Comparison of ENCODE assay signal across 17 cellular contexts in genomic region chr19:16087940-16088339, GRCh38. TPM values are rescaled to one million over a fixed set of nuclear protein-coding genes. Genes with fewer than 3 reads are reported as not detected.
DNase-seq lines count a peak whose midpoint lies in the region; ATAC-seq and TF ChIP-seq lines count a peak whose summit lies in the region.
"Had no signal": no experiment of that assay in that cellular context is flagged by ENCODE, and none has a peak within 500 bp of the region (broad histone marks: within the 10 kb centered on the region; RNA-seq: fewer than 3 reads in every experiment).

No MANE protein-coding gene starts in this region.

- H3K27ac ChIP-seq in SK-N-SH (ENCODE audit: low read depth in 2 of 2, low read length in 1 of 2): no peak overlapping the region
- H3K27ac ChIP-seq in PC-9: peak overlapping the region; percentile 80
- H3K27ac ChIP-seq in fibroblast of lung (ENCODE audit: insufficient read depth, low read length): peak overlapping the region; percentile 38
- peak overlapping the region; percentile 97 to 100 (median 100) for H3K27ac ChIP-seq in sigmoid colon
- H3K27ac ChIP-seq: 22Rv1, suprapubic skin had no signal

- H3F3A ChIP-seq in SK-N-SH (replicated peaks; ENCODE audit: insufficient read depth) (peaks cover 38% of the 10 kb centered on the region), PC-9 (ENCODE audit: insufficient read depth, low read depth) (peaks cover 97% of the 10 kb centered on the region)

- no peak for TF ChIP-seq RAD21 in SK-N-SH (IDR thresholded peaks at IDR 0.05; ENCODE audit: low read length)

- H3K27me3 ChIP-seq in SK-N-SH (ENCODE audit: insufficient read depth): no peaks in the 10 kb centered on the region
- H3K27me3 ChIP-seq in PC-9 (ENCODE audit: insufficient read depth, low read depth): no peaks in the 10 kb centered on the region
- H3K27me3 ChIP-seq in fibroblast of lung (ENCODE audit: control insufficient read depth, insufficient read depth, low read length): no peaks in the 10 kb centered on the region
- H3K27me3 ChIP-seq in sigmoid colon: no peaks in the 10 kb centered on the region
- H3K27me3 ChIP-seq: suprapubic skin had no signal

- WGBS in SK-N-SH (ENCODE audit: low lambda C conversion rate): 96% methylated on average over 11 of the region's 12 CpGs
- WGBS in sigmoid colon, 2 donors: 39 to 70% methylated on average over 12 of the region's 12 CpGs

- H2AFZ ChIP-seq in SK-N-SH (ENCODE audit: low read depth) (no peak overlapping the region), PC-9 (no peak overlapping the region), fibroblast of lung (ENCODE audit: low read length) (no peak overlapping the region)

- H3K4me2 ChIP-seq in SK-N-SH (no peak overlapping the region), PC-9 (peak overlapping the region; percentile 70), fibroblast of lung (ENCODE audit: extremely low read depth, insufficient read depth, low read length) (no peak overlapping the region)

- H3K9me3 ChIP-seq in SK-N-SH (no peaks in the 10 kb centered on the region), PC-9 (ENCODE audit: insufficient read depth, low read depth) (no peaks in the 10 kb centered on the region), fibroblast of lung (ENCODE audit: control insufficient read depth, insufficient read depth, low read depth, low read length) (no peaks in the 10 kb centered on the region), sigmoid colon (no peaks in the 10 kb centered on the region)
- H3K9me3 ChIP-seq: suprapubic skin had no signal

- TF ChIP-seq EP300 in SK-N-SH (IDR thresholded peaks at IDR 0.05; ENCODE audit: borderline replicate concordance in 1 of 2, low read depth in 1 of 2, low read length in 1 of 2) (no peak), sigmoid colon (IDR thresholded peaks at IDR 0.05) (no peak)

- H4K20me1 ChIP-seq in SK-N-SH (ENCODE audit: insufficient read depth) (peaks cover 74% of the 10 kb centered on the region), PC-9 (ENCODE audit: insufficient read depth) (peaks cover 6% of the 10 kb centered on the region; the same call in 1 of the 2 replicates), fibroblast of lung (ENCODE audit: control insufficient read depth, extremely low read depth, insufficient read depth, low read length) (peaks cover 4% of the 10 kb centered on the region)

- TF ChIP-seq POLR2A in sigmoid colon (IDR thresholded peaks at IDR 0.05): no peak

- BruUV-seq in PC-9 (replicated peaks; lab: Mats Ljungman, UMichigan): no TSS peak

- H3K9me2 ChIP-seq in SK-N-SH (no peaks in the 10 kb centered on the region), PC-9 (ENCODE audit: insufficient read depth) (no peaks in the 10 kb centered on the region)

- intact Hi-C loops in PC-9 (cut with micrococcal nuclease; ENCODE audit: unreplicated experiment): no loop called here
- intact Hi-C loops in sigmoid colon (cut with DNase I): no loop called here

- H3K79me2 ChIP-seq in SK-N-SH (ENCODE audit: insufficient read depth): peaks cover 97% of the 10 kb centered on the region
- H3K79me2 ChIP-seq in PC-9 (ENCODE audit: low read depth): peaks cover 57% of the 10 kb centered on the region
- H3K79me2 ChIP-seq in fibroblast of lung (ENCODE audit: control insufficient read depth, insufficient read depth, low read length): peaks cover 88% of the 10 kb centered on the region

- no peaks in the 10 kb centered on the region for H3K4me1 ChIP-seq in SK-N-SH (ENCODE audit: control insufficient read depth in 1 of 2, insufficient read depth in 2 of 2, low read depth in 1 of 2, low read length in 1 of 2)
- peaks cover 81% of the 10 kb centered on the region for H3K4me1 ChIP-seq in PC-9 (replicated peaks; ENCODE audit: insufficient read depth)
- H3K4me1 ChIP-seq in fibroblast of lung (ENCODE audit: control insufficient read depth, extremely low read depth, insufficient read depth, low read length): peaks cover 31% of the 10 kb centered on the region
- H3K4me1 ChIP-seq in sigmoid colon: peaks cover 0 to 88% (median 64%) of the 10 kb centered on the region in 4 donors

- DNase-seq in SK-N-SH (no peak), PC-9 (no peak), fibroblast of lung (ENCODE audit: low read depth in 2 of 2) (no peak), sigmoid colon (no peak), AG20443 (ENCODE audit: low spot score) (no peak)
- DNase-seq: activated CD8-positive, alpha-beta memory T cell treated with anti-CD3 and anti-CD28 coated beads for 24 hours; effector CD8-positive, alpha-beta T cell; H7; head of caudate nucleus; NCI-H2081 treated with DMSO at 0.1 percent for 48 hours; T-helper 2 cell had no signal

- H3K4me3 ChIP-seq in SK-N-SH (ENCODE audit: low read depth in 2 of 2, low read length in 1 of 2) (no peak overlapping the region), PC-9 (no peak overlapping the region), fibroblast of lung (replicated peaks in 1 of 4; ENCODE audit: control extremely low read depth in 1 of 4, insufficient read depth in 1 of 4, low read depth in 3 of 4, low read length in 4 of 4) (no peak overlapping the region), sigmoid colon (no peak overlapping the region)
- H3K4me3 ChIP-seq: suprapubic skin had no signal

- POLR2A ChIA-PET in SK-N-SH (lab: Yijun Ruan, JAX): no interaction called here
- POLR2A ChIA-PET in PC-9 (lab: Charles Lee; ENCODE audit: unreplicated experiment): no interaction called here

- CTCF ChIA-PET in SK-N-SH (lab: Yijun Ruan, JAX) (interaction anchor here (0.6 to 1.1 kb wide), 2 partner anchors 25 to 28 kb away, joined by 3 read pairs; no protein-coding TSS in a partner anchor), PC-9 (lab: Charles Lee) (no interaction called here)

- H3K9ac ChIP-seq in SK-N-SH (no peak overlapping the region), fibroblast of lung (ENCODE audit: insufficient read depth, low read length) (no peak overlapping the region)

- H3K36me3 ChIP-seq in SK-N-SH (replicated peaks in 1 of 2; ENCODE audit: control insufficient read depth in 1 of 2, insufficient read depth in 2 of 2, low read length in 1 of 2) (peaks cover 49 to 99% of the 10 kb centered on the region in 2 experiments), PC-9 (ENCODE audit: low read depth) (peaks cover 81% of the 10 kb centered on the region), fibroblast of lung (ENCODE audit: control insufficient read depth, insufficient read depth, low read length) (peaks cover 48% of the 10 kb centered on the region), sigmoid colon (peaks cover 71 to 100% (median 93%) of the 10 kb centered on the region in 4 donors)

- ATAC-seq in SK-N-SH treated with all-trans-retinoic acid at 6 μM for 48 hours: peak; percentile 1; the same call in 2 of the 3 replicates
- ATAC-seq in HG02970 (IDR thresholded peaks at IDR 0.05; ENCODE audit: low FRiP score, unreplicated experiment): no peak
- no peak for ATAC-seq in GM18870 (IDR thresholded peaks at IDR 0.05; ENCODE audit: unreplicated experiment)

- TF ChIP-seq CTCF in SK-N-SH (IDR thresholded peaks at IDR 0.05): no peak
- no peak for TF ChIP-seq CTCF in PC-9 (conservative IDR thresholded peaks at IDR 0.05)
- TF ChIP-seq CTCF in fibroblast of lung (conservative IDR thresholded peaks at IDR 0.05 in 1 of 2, IDR thresholded peaks at IDR 0.05 in 1 of 2; ENCODE audit: low read depth in 1 of 2, low read length in 2 of 2): no peak
- no peak for TF ChIP-seq CTCF in sigmoid colon (IDR thresholded peaks at IDR 0.05)

TF ChIP-seq in SK-N-SH, 30 proteins besides CTCF, POLR2A, EP300 and RAD21:
- no peak for TF ChIP-seq MXI1 (IDR thresholded peaks at IDR 0.05; ENCODE audit: low read depth, low read length)
- TF ChIP-seq USF2 (IDR thresholded peaks at IDR 0.05; ENCODE audit: borderline replicate concordance, low read depth, low read length): no peak
- no peak for TF ChIP-seq SMC3 (IDR thresholded peaks at IDR 0.05; ENCODE audit: low read depth, low read length)
TF ChIP-seq in SK-N-SH: peak in this region for 0.

RNA-seq across cellular contexts. Expression of gene TPM4, which starts 11.6 kb away (rescaled TPM):
- polyA plus RNA-seq in SK-N-SH (2012; rRNA removed) (415 and 440 TPM in 2 replicates), fibroblast of lung (1,637 and 2,577 TPM in 2 replicates), sigmoid colon (100 to 1,000 TPM; 313 to 464 (median 374) TPM)
- 478 and 600 TPM in 2 replicates for polyA plus RNA-seq in SK-N-SH (2012; cell fraction: cytosol; rRNA removed)
- polyA plus RNA-seq in SK-N-SH (2012; cell fraction: nucleus; rRNA removed): 280 and 324 TPM in 2 replicates
- total RNA-seq in PC-9 (2021) (279 and 307 TPM in 2 replicates), fibroblast of lung (720 and 822 TPM in 2 replicates), sigmoid colon (100 to 1,000 TPM; 222 to 826 (median 353) TPM)
- polyA plus RNA-seq in fibroblast of lung (2012): 1,306 and 1,822 TPM in 2 replicates
- polyA minus RNA-seq in fibroblast of lung (ENCODE audit: low replicate concordance): 192 and 286 TPM in 2 replicates

RNA-seq across cellular contexts. Expression of gene RAB8A, which starts 23.7 kb away (rescaled TPM):
- polyA plus RNA-seq in SK-N-SH (2012; rRNA removed): 55.2 and 58.0 TPM in 2 replicates
- polyA plus RNA-seq in SK-N-SH (2012; cell fraction: cytosol; rRNA removed): 54.9 and 59.5 TPM in 2 replicates
- 28.4 and 29.0 TPM in 2 replicates for polyA plus RNA-seq in SK-N-SH (2012; cell fraction: nucleus; rRNA removed)
- 87.9 and 104 TPM in 2 replicates for total RNA-seq in PC-9 (2021)
- total RNA-seq in fibroblast of lung: 47.5 and 77.6 TPM in 2 replicates
- 104 and 128 TPM in 2 replicates for polyA plus RNA-seq in fibroblast of lung
- 101 and 103 TPM in 2 replicates for polyA plus RNA-seq in fibroblast of lung (2012)
- polyA minus RNA-seq in fibroblast of lung (ENCODE audit: low replicate concordance): 47.6 and 76.1 TPM in 2 replicates
- total RNA-seq in sigmoid colon: 10 to 100 TPM; 32.8 to 43.9 (median 34.9) TPM
- 100 to 1,000 TPM in 1 of 3 donors, 10 to 100 TPM in 2; 64.3 to 126 (median 79.4) TPM for polyA plus RNA-seq in sigmoid colon

RNA-seq across cellular contexts. Expression of gene HSH2D, which starts 55.5 kb away (rescaled TPM):
- polyA plus RNA-seq in SK-N-SH (2012; rRNA removed) (not detected in 2 replicates), fibroblast of lung (not detected in 2 replicates), sigmoid colon (10 to 100 TPM; 14.4 to 40.0 (median 22.9) TPM)
- polyA plus RNA-seq in SK-N-SH (2012; cell fraction: cytosol; rRNA removed): not detected in 2 replicates
- not detected in 2 replicates for polyA plus RNA-seq in SK-N-SH (2012; cell fraction: nucleus; rRNA removed)
- total RNA-seq in PC-9 (2021) (10.9 and 13.7 TPM in 2 replicates), fibroblast of lung (not detected in 2 replicates), sigmoid colon (1 to 10 TPM in 2 of 4 donors, not detected in 2; 2.5 to 3.3 TPM)
- not detected in 2 replicates for polyA plus RNA-seq in fibroblast of lung (2012)
- not detected in 2 replicates for polyA minus RNA-seq in fibroblast of lung (ENCODE audit: low replicate concordance)
- total RNA-seq: lung microvascular endothelial cell had no signal

Comparison
In these comparisons a context has a peak if more than half of its experiments do, and no peak if none do; other contexts are left out.
1. H3K27ac ChIP-seq: peak in PC-9 (single experiment), fibroblast of lung (single experiment) and sigmoid colon (4 of 4); none in SK-N-SH (0 of 2).